In the genomic region with DNA sequence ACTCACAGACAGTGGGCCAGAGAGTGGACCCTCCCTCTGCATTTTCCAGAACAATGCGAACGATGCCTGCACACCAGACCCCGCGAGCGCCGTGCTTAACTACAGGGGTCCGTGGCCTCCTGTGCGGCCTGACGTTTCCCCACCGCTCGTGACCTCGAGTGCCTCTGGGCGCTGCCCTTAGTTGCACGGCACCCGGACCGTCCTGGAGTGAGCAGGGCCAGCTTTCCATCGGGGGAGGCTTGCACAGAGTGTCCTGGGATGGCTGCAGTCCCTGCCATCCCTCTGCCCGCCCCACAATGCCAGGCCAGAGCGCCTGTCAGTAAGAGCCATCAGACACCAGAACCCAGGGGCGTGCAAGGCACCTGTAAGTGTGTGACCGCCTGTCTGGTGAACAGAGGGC, we compare ENCODE assay signal across 27 cellular contexts.
"Had no signal": no experiment of that assay in that cellular context is flagged by ENCODE, and none has a peak within 500 bp of the region (broad histone marks: within the 10 kb centered on the region; RNA-seq: fewer than 3 reads in every experiment).

No MANE protein-coding gene starts in this region.

- DNase-seq: activated CD4-positive, alpha-beta memory T cell treated with anti-CD3 and anti-CD28 coated beads for 36 hours; activated CD4-positive, alpha-beta T cell treated with anti-CD3 and anti-CD28 coated beads for 36 hours; activated CD4-positive, alpha-beta T cell treated with anti-CD3 and anti-CD28 coated beads, Interleukin-2, amount 10 ng/mL, durations not matched to agents 24 days and 14 days; activated CD4-positive, CD25-positive, alpha-beta regulatory T cell; activated CD4-positive, CD25-positive, alpha-beta regulatory T cell treated with anti-CD3 and anti-CD28 coated beads, Interleukin-2, amount 50 U/mL, for 72 hours; activated CD8-positive, alpha-beta memory T cell treated with anti-CD3 and anti-CD28 coated beads, Interleukin-2, amount 10 ng/mL, durations not matched to agents 7 days and 5 days; activated CD8-positive, alpha-beta memory T cell treated with anti-CD3 and anti-CD28 coated beads, Interleukin-2, amount 50 U/mL, for 4 hours; activated CD8-positive, alpha-beta T cell treated with anti-CD3 and anti-CD28 coated beads, Interleukin-2, amount 10 ng/mL, durations not matched to agents 7 days and 5 days; activated effector memory CD4-positive, alpha-beta T cell treated with anti-CD3 and anti-CD28 coated beads, Interleukin-2, amount 50 U/mL, for 16 hours; activated naive CD4-positive, alpha-beta T cell treated with anti-CD3 and anti-CD28 coated beads for 36 hours; activated naive CD8-positive, alpha-beta T cell treated with anti-CD3 and anti-CD28 coated beads for 36 hours; activated naive CD8-positive, alpha-beta T cell treated with anti-CD3 and anti-CD28 coated beads, Interleukin-2, amount 50 U/mL, for 24 hours; activated T-cell treated with anti-CD3 and anti-CD28 coated beads, Interleukin-2, amount 50 U/mL, for 1 hour; activated T-cell treated with anti-CD3 and anti-CD28 coated beads, Interleukin-2, amount 50 U/mL, for 48 hours; adrenal gland; aorta; body of pancreas; colonic mucosa; effector CD8-positive, alpha-beta T cell; esophagus squamous epithelium; foreskin melanocyte; T-helper 2 cell had no signal

- H3K9me3 Mint-ChIP-seq: activated CD4-positive, alpha-beta memory T cell treated with anti-CD3 and anti-CD28 coated beads for 36 hours; activated CD4-positive, alpha-beta T cell treated with anti-CD3 and anti-CD28 coated beads, Interleukin-2, amount 10 ng/mL, durations not matched to agents 24 days and 14 days; activated naive CD4-positive, alpha-beta T cell treated with anti-CD3 and anti-CD28 coated beads for 36 hours; activated naive CD4-positive, alpha-beta T cell treated with anti-CD3 and anti-CD28 coated beads, Interleukin-2, amount 50 U/mL, for 24 hours; activated naive CD8-positive, alpha-beta T cell treated with anti-CD3 and anti-CD28 coated beads for 36 hours; activated naive CD8-positive, alpha-beta T cell treated with anti-CD3 and anti-CD28 coated beads, Interleukin-2, amount 50 U/mL, for 24 hours; activated T-helper 1 cell treated with anti-CD3 and anti-CD28 coated beads, Interleukin-12 subunit alpha, Interleukin-12 subunit beta, Interleukin-2, Interleukin-4 antibody, amounts not matched to agents 30 ng/mL and 10 ng/mL and 1 ng/mL, durations not matched to agents 14 hours and 24 hours and 36 hours; activated T-helper 2 cell treated with anti-CD3 and anti-CD28 coated beads, Interferon-gamma antibody, Interleukin-2, Interleukin-4, amounts not matched to agents 10 μg/mL and 5 μg/mL and 100 μg/mL, durations not matched to agents 14 hours and 24 hours and 36 hours had no signal

- H3K4me3 ChIP-seq: adrenal gland, body of pancreas, colonic mucosa, esophagus squamous epithelium, gastroesophageal sphincter had no signal

- H3K27me3 Mint-ChIP-seq: activated CD4-positive, alpha-beta memory T cell treated with anti-CD3 and anti-CD28 coated beads for 36 hours; activated CD4-positive, alpha-beta T cell treated with anti-CD3 and anti-CD28 coated beads for 36 hours; activated CD4-positive, alpha-beta T cell treated with anti-CD3 and anti-CD28 coated beads, Interleukin-2, amount 10 ng/mL, durations not matched to agents 24 days and 14 days; activated CD8-positive, alpha-beta memory T cell treated with anti-CD3 and anti-CD28 coated beads, Interleukin-2, amount 10 ng/mL, durations not matched to agents 7 days and 5 days; activated naive CD4-positive, alpha-beta T cell treated with anti-CD3 and anti-CD28 coated beads, Interleukin-2, amount 50 U/mL, for 24 hours; activated naive CD8-positive, alpha-beta T cell treated with anti-CD3 and anti-CD28 coated beads for 36 hours; activated naive CD8-positive, alpha-beta T cell treated with anti-CD3 and anti-CD28 coated beads, Interleukin-2, amount 50 U/mL, for 24 hours had no signal

- H3K4me3 Mint-ChIP-seq: activated CD4-positive, alpha-beta memory T cell treated with anti-CD3 and anti-CD28 coated beads for 36 hours; activated CD4-positive, alpha-beta T cell treated with anti-CD3 and anti-CD28 coated beads for 36 hours; activated CD4-positive, alpha-beta T cell treated with anti-CD3 and anti-CD28 coated beads, Interleukin-2, amount 10 ng/mL, durations not matched to agents 24 days and 14 days; activated CD8-positive, alpha-beta memory T cell treated with anti-CD3 and anti-CD28 coated beads, Interleukin-2, amount 10 ng/mL, durations not matched to agents 7 days and 5 days; activated CD8-positive, alpha-beta T cell treated with anti-CD3 and anti-CD28 coated beads, Interleukin-2, amount 10 ng/mL, durations not matched to agents 7 days and 5 days; activated naive CD4-positive, alpha-beta T cell treated with anti-CD3 and anti-CD28 coated beads for 36 hours; activated naive CD4-positive, alpha-beta T cell treated with anti-CD3 and anti-CD28 coated beads, Interleukin-2, amount 50 U/mL, for 24 hours; activated naive CD8-positive, alpha-beta T cell treated with anti-CD3 and anti-CD28 coated beads for 36 hours; activated naive CD8-positive, alpha-beta T cell treated with anti-CD3 and anti-CD28 coated beads, Interleukin-2, amount 50 U/mL, for 24 hours; activated T-helper 1 cell treated with anti-CD3 and anti-CD28 coated beads, Interleukin-12 subunit alpha, Interleukin-12 subunit beta, Interleukin-2, Interleukin-4 antibody, amounts not matched to agents 30 ng/mL and 10 ng/mL and 1 ng/mL, durations not matched to agents 14 hours and 24 hours and 36 hours had no signal

- H3K36me3 ChIP-seq: colonic mucosa had no signal

- H3K27me3 ChIP-seq: adrenal gland, body of pancreas, colonic mucosa, esophagus squamous epithelium, gastroesophageal sphincter had no signal

- ATAC-seq: activated CD4-positive, alpha-beta T cell treated with anti-CD3 and anti-CD28 coated beads for 36 hours; activated CD8-positive, alpha-beta memory T cell treated with anti-CD3 and anti-CD28 coated beads, Interleukin-2, amount 10 ng/mL, durations not matched to agents 7 days and 5 days; activated CD8-positive, alpha-beta T cell treated with anti-CD3 and anti-CD28 coated beads, Interleukin-2, amount 10 ng/mL, durations not matched to agents 7 days and 5 days; activated naive CD8-positive, alpha-beta T cell treated with anti-CD3 and anti-CD28 coated beads, Interleukin-2, amount 50 U/mL, for 24 hours; body of pancreas; gastroesophageal sphincter had no signal

- H3K27ac ChIP-seq: adrenal gland, body of pancreas, colonic mucosa, epithelial cell of prostate, esophagus squamous epithelium, gastroesophageal sphincter had no signal

- H3K9me3 ChIP-seq: adrenal gland, body of pancreas, colonic mucosa, esophagus squamous epithelium, gastroesophageal sphincter had no signal

- H3K4me1 ChIP-seq: body of pancreas, colonic mucosa, esophagus squamous epithelium, gastroesophageal sphincter had no signal

- H3K4me1 Mint-ChIP-seq: activated naive CD4-positive, alpha-beta T cell treated with anti-CD3 and anti-CD28 coated beads, Interleukin-2, amount 50 U/mL, for 24 hours; activated naive CD8-positive, alpha-beta T cell treated with anti-CD3 and anti-CD28 coated beads for 36 hours; activated naive CD8-positive, alpha-beta T cell treated with anti-CD3 and anti-CD28 coated beads, Interleukin-2, amount 50 U/mL, for 24 hours had no signal

- H3K27ac Mint-ChIP-seq: activated CD4-positive, alpha-beta memory T cell treated with anti-CD3 and anti-CD28 coated beads for 36 hours; activated CD4-positive, alpha-beta T cell treated with anti-CD3 and anti-CD28 coated beads for 36 hours; activated CD4-positive, alpha-beta T cell treated with anti-CD3 and anti-CD28 coated beads, Interleukin-2, amount 10 ng/mL, durations not matched to agents 24 days and 14 days; activated CD8-positive, alpha-beta memory T cell treated with anti-CD3 and anti-CD28 coated beads, Interleukin-2, amount 10 ng/mL, durations not matched to agents 7 days and 5 days; activated CD8-positive, alpha-beta T cell treated with anti-CD3 and anti-CD28 coated beads, Interleukin-2, amount 10 ng/mL, durations not matched to agents 7 days and 5 days; activated naive CD4-positive, alpha-beta T cell treated with anti-CD3 and anti-CD28 coated beads for 36 hours; activated naive CD4-positive, alpha-beta T cell treated with anti-CD3 and anti-CD28 coated beads, Interleukin-2, amount 50 U/mL, for 24 hours; activated naive CD8-positive, alpha-beta T cell treated with anti-CD3 and anti-CD28 coated beads for 36 hours; activated naive CD8-positive, alpha-beta T cell treated with anti-CD3 and anti-CD28 coated beads, Interleukin-2, amount 50 U/mL, for 24 hours; activated T-helper 1 cell treated with anti-CD3 and anti-CD28 coated beads, Interleukin-12 subunit alpha, Interleukin-12 subunit beta, Interleukin-2, Interleukin-4 antibody, amounts not matched to agents 30 ng/mL and 10 ng/mL and 1 ng/mL, durations not matched to agents 14 hours and 24 hours and 36 hours; activated T-helper 2 cell treated with anti-CD3 and anti-CD28 coated beads, Interferon-gamma antibody, Interleukin-2, Interleukin-4, amounts not matched to agents 10 μg/mL and 5 μg/mL and 100 μg/mL, durations not matched to agents 14 hours and 24 hours and 36 hours had no signal
